In genomic region chr12:107317751-107318553, GRCh38 we compare ENCODE assay signal across 8 cellular contexts.
DNase-seq lines count a peak whose midpoint lies in the region; ATAC-seq and TF ChIP-seq lines count a peak whose summit lies in the region.

No MANE protein-coding gene starts in this region.

- WGBS in tibial nerve, 2 donors = 2 to 3% methylated on average over 50 to 54 of the region's 58 CpGs

- peak; percentile 75 for ATAC-seq in activated naive CD8-positive, alpha-beta T cell treated with anti-CD3 and anti-CD28 coated beads, Interleukin-2, amount 10 ng/mL, durations not matched to agents 7 days and 5 days (ENCODE audit: low read depth)

- peak in 2 of 5 experiments; percentile 14 to 32 for TF ChIP-seq CTCF in tibial nerve (IDR thresholded peaks at IDR 0.05)

- H3K4me1 Mint-ChIP-seq in activated naive CD8-positive, alpha-beta T cell treated with anti-CD3 and anti-CD28 coated beads, Interleukin-2, amount 10 ng/mL, durations not matched to agents 7 days and 5 days = peaks cover 18% of the 10 kb centered on the region

- no peaks in the 10 kb centered on the region for H3K9me3 ChIP-seq in tibial nerve

- POLR2A ChIA-PET in activated naive CD8-positive, alpha-beta T cell treated with anti-CD3 and anti-CD28 coated beads, Interleukin-2, amount 10 ng/mL, durations not matched to agents 7 days and 5 days (lab: Charles Lee) = interaction anchor here (1.0 to 7.3 kb wide), 7 partner anchors 9 to 368 kb away, joined by 3 to 189 read pairs (median 17); no protein-coding TSS in a partner anchor

- DNase-seq in DMS79 treated with DMSO at 0.1 percent for 48 hours (lab: John Stamatoyannopoulos, UW) (peak; percentile 88), M059J (ENCODE audit: low read depth) (peak; percentile 89), T follicular helper cell (ENCODE audit: low read depth) (peak; percentile 78), cardiac septum (ENCODE audit: low spot score) (peak; percentile 88), posterior cingulate gyrus (peak; percentile 21 to 94 (median 68)), tibial nerve (ENCODE audit: low spot score in 2 of 2) (peak; percentile 49 to 66), mesenteric fat pad (ENCODE audit: low spot score) (no peak)
- peak; percentile 88 for DNase-seq in activated naive CD8-positive, alpha-beta T cell treated with anti-CD3 and anti-CD28 coated beads, Interleukin-2, amount 10 ng/mL, durations not matched to agents 7 days and 5 days

- TF ChIP-seq POLR2A in tibial nerve (IDR thresholded peaks at IDR 0.05) = no peak

- H3K4me3 Mint-ChIP-seq in activated naive CD8-positive, alpha-beta T cell treated with anti-CD3 and anti-CD28 coated beads, Interleukin-2, amount 10 ng/mL, durations not matched to agents 7 days and 5 days = peak overlapping the region; percentile 89

- peaks cover 0 to 47% of the 10 kb centered on the region in 2 donors for H3K27me3 ChIP-seq in tibial nerve

- peak overlapping the region; percentile 18 to 50 (median 40) for H3K4me3 ChIP-seq in tibial nerve

- H3K4me1 ChIP-seq in tibial nerve = peaks cover 0 to 41% (median 6%) of the 10 kb centered on the region in 4 donors

- peaks cover 35% of the 10 kb centered on the region for H3K27me3 Mint-ChIP-seq in activated naive CD8-positive, alpha-beta T cell treated with anti-CD3 and anti-CD28 coated beads, Interleukin-2, amount 10 ng/mL, durations not matched to agents 7 days and 5 days

- TF ChIP-seq EP300 in tibial nerve (IDR thresholded peaks at IDR 0.05) = no peak

- H3K36me3 ChIP-seq in tibial nerve = no peaks in the 10 kb centered on the region

- H3K36me3 Mint-ChIP-seq in activated naive CD8-positive, alpha-beta T cell treated with anti-CD3 and anti-CD28 coated beads, Interleukin-2, amount 10 ng/mL, durations not matched to agents 7 days and 5 days = no peaks in the 10 kb centered on the region

- H3K27ac ChIP-seq in tibial nerve = no peak overlapping the region

- intact Hi-C loops in cardiac septum (cut with DNase I) (no loop called here), posterior cingulate gyrus (cut with DNase I) (no loop called here)

- H3K9me3 Mint-ChIP-seq in activated naive CD8-positive, alpha-beta T cell treated with anti-CD3 and anti-CD28 coated beads, Interleukin-2, amount 10 ng/mL, durations not matched to agents 7 days and 5 days = no peaks in the 10 kb centered on the region

- peak overlapping the region; percentile 59 for H3K27ac Mint-ChIP-seq in activated naive CD8-positive, alpha-beta T cell treated with anti-CD3 and anti-CD28 coated beads, Interleukin-2, amount 10 ng/mL, durations not matched to agents 7 days and 5 days
